ENCODE assay signal across 8 cellular contexts in genomic region chr3:129026728-129027543, GRCh38. TPM values are rescaled to one million over a fixed set of nuclear protein-coding genes. Genes with fewer than 3 reads are reported as not detected.
DNase-seq lines count a peak whose midpoint lies in the region; ATAC-seq and TF ChIP-seq lines count a peak whose summit lies in the region.

No MANE protein-coding gene starts in this region.

- no peaks in the 10 kb centered on the region for H3K27me3 ChIP-seq in left lung

- no peaks in the 10 kb centered on the region for H3K36me3 ChIP-seq in left lung

- H3K9me3 ChIP-seq in left lung: no peaks in the 10 kb centered on the region

- peak overlapping the region; percentile 24 to 41 for H3K4me3 ChIP-seq in left lung

- peaks cover 15 to 42% of the 10 kb centered on the region in 2 donors for H3K4me1 ChIP-seq in left lung

- ATAC-seq in GM19025 (IDR thresholded peaks at IDR 0.05; ENCODE audit: low read depth, unreplicated experiment) (peak; percentile 97), HG03280 (IDR thresholded peaks at IDR 0.05; ENCODE audit: unreplicated experiment) (peak; percentile 98), left lung (peak; percentile 97)

- peak; percentile 64 to 73 for TF ChIP-seq CTCF in left lung (IDR thresholded peaks at IDR 0.05)

- intact Hi-C loops in left lung (cut with DNase I): no loop called here

- H3K27ac ChIP-seq in left lung: peak overlapping the region in 1 of 2 donors; percentile 69

- DNase-seq in AML-193 (lab: John Stamatoyannopoulos, UW) (peak; percentile 96), NCI-H345 (lab: John Stamatoyannopoulos, UW) (peak; percentile 87), dedifferentiated amniotic fluid mesenchymal stem cell (ENCODE audit: extremely low spot score) (peak; percentile 55), left lung (peak; percentile 92 to 94)
- DNase-seq in activated CD4-positive, alpha-beta T cell treated with anti-CD3 and anti-CD28 coated beads for 4 hours: peak; percentile 82 to 88
- DNase-seq in stimulated activated CD4-positive, alpha-beta T cell treated with anti-CD3 and anti-CD28 coated beads, Interleukin-2, amount 100 ng/mL, for 4 hours (ENCODE audit: low read depth): peak; percentile 82

RNA-seq across cellular contexts. Expression of gene EFCC1, which starts 25.8 kb away (rescaled TPM):
- total RNA-seq in left lung: 1 to 10 TPM; 2.7 to 4.9 TPM

RNA-seq across cellular contexts. Expression of gene CFAP92, which starts 33.1 kb away (rescaled TPM):
- 1 to 10 TPM; 1.7 to 2.1 TPM for total RNA-seq in left lung

RNA-seq across cellular contexts. Expression of gene GP9, which starts 33.6 kb away (rescaled TPM):
- 1 to 10 TPM in 1 of 2 donors, not detected in 1; 1.1 TPM for total RNA-seq in left lung
